Comparison of ENCODE assay signal across 1 cellular context in the genomic region with DNA sequence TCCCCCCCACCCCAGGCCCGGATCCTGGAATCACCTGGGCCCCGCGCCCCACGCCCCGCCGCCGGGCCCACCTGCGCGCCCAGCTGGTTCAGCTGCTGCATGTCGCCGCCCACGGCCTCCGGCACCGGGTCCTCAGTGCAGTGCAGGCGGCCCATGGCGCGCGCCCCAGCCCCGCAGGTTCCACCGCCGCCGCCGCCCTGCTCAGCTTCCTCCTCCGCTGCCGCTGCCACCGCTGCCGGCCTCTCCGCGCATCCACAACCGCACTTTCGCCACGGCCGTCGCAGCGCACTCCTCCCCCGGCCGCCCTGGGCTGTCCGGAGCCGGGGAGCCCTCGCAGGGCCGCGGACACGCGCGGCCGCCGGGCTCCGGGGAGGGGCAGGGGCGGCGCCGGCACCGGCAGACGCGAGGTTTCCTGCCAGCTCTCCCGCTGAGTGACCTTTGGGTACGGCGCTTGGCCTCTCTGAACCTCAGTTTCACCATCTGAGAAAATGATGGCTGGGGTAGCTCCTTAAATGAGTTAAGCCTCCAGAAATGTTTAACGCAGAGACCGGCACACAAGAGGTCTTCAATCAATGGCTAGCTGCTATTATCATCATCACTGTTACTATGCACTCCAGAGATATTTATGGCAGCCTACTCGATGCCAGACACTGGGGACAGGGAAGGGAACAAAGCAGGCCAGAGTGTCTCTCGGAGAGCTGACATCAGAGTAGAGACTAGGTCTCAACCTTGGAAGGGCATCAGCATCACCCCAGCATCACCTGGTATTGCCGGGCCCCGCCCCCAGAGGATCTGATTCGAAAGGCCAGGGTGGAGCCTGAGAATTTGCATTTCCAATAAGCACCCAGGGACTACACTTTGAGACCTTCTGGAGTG.
TF ChIP-seq lines count a peak whose summit lies in the region.

A gene (minus strand): TSS at position 231 of the 876 bp plus-strand sequence. CDS start 76 bp downstream, at position 155.

TF ChIP-seq in SK-N-SH treated with all-trans-retinoic acid at 6 μM for 48 hours, 23 proteins besides CTCF, POLR2A, EP300 and RAD21 (continued from another document):
- TF ChIP-seq, protein P1, sequence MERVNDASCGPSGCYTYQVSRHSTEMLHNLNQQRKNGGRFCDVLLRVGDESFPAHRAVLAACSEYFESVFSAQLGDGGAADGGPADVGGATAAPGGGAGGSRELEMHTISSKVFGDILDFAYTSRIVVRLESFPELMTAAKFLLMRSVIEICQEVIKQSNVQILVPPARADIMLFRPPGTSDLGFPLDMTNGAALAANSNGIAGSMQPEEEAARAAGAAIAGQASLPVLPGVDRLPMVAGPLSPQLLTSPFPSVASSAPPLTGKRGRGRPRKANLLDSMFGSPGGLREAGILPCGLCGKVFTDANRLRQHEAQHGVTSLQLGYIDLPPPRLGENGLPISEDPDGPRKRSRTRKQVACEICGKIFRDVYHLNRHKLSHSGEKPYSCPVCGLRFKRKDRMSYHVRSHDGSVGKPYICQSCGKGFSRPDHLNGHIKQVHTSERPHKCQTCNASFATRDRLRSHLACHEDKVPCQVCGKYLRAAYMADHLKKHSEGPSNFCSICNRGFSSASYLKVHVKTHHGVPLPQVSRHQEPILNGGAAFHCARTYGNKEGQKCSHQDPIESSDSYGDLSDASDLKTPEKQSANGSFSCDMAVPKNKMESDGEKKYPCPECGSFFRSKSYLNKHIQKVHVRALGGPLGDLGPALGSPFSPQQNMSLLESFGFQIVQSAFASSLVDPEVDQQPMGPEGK (CRISPR knock-in tag; IDR thresholded peaks at IDR 0.05; ENCODE audit: borderline replicate concordance), result no peak
- no peak for TF ChIP-seq TOX (CRISPR knock-in tag; IDR thresholded peaks at IDR 0.05; ENCODE audit: borderline replicate concordance)
- no peak for TF ChIP-seq ZNF565 (CRISPR knock-in tag; conservative IDR thresholded peaks at IDR 0.05; ENCODE audit: low read depth)
TF ChIP-seq in SK-N-SH treated with all-trans-retinoic acid at 6 μM for 48 hours: peak in this region for 0.
